ENCODE assay signal across 2 cellular contexts in the genomic region with DNA sequence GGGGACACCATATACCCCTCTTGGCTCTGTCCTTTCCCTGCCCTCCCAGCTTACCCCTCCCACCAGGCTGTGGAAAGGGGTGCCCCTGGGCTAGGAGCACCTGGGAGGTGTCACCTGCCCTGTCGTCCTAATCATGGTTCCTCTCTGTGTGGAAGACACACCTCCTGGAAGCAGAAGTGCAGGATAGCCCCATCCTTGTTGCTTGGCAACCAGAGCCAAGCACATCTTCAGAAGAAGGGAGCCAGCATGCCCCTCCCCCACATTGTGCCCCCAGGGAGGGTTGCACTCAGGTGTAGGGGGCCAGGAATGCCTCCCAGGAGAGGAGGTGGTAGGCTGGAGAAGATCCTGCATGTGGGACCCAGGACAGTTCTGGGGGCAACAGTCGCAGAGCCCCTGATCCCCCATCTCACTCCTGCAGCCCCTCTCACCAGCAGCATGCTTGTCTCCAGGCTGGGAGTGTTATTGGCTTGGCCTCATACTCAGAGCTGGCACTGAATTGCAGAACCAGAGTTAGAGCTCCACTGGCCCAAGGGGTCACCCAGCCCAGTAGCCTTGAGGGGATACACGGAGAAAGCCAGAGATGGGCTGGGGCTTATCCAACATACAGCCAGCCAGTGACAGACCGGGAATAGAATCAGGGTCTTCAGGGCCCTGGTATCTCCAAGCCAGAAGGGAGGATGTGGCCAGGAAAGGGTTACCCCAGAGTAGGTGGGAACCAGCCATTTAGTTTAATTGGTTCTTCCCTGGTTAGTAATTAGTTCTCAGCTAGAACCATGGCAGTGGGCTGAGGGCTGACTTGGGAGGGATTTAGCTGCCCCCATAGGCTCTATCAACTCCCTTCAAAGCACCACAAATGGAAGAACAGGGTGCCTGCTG.
TF ChIP-seq lines count a peak whose summit lies in the region.

No MANE protein-coding gene starts in this region.

TF ChIP-seq in IMR-90, 13 proteins besides CTCF, POLR2A, EP300 and RAD21:
- no peak for TF ChIP-seq NFE2L2 (IDR thresholded peaks at IDR 0.05; ENCODE audit: low read depth, low read length)
- TF ChIP-seq CEBPB (IDR thresholded peaks at IDR 0.05; ENCODE audit: low read depth, low read length): no peak
- TF ChIP-seq CHD1 (IDR thresholded peaks at IDR 0.05; ENCODE audit: low read depth, low read length): no peak
- TF ChIP-seq MAFK (IDR thresholded peaks at IDR 0.05; ENCODE audit: low read depth, low read length): no peak
- no peak for TF ChIP-seq RCOR1 (IDR thresholded peaks at IDR 0.05; ENCODE audit: insufficient replicate concordance, low read length)
- TF ChIP-seq RFX5 (IDR thresholded peaks at IDR 0.05; ENCODE audit: low read depth, low read length): no peak
- no peak for TF ChIP-seq BHLHE40 (IDR thresholded peaks at IDR 0.05; ENCODE audit: low read depth, low read length)
- no peak for TF ChIP-seq MAZ (IDR thresholded peaks at IDR 0.05; ENCODE audit: borderline replicate concordance, low read depth, low read length)
- no peak for TF ChIP-seq MXI1 (IDR thresholded peaks at IDR 0.05; ENCODE audit: borderline replicate concordance, low read depth, low read length)
- TF ChIP-seq SMC3 (IDR thresholded peaks at IDR 0.05; ENCODE audit: low read depth, low read length): no peak
- TF ChIP-seq, protein P1, sequence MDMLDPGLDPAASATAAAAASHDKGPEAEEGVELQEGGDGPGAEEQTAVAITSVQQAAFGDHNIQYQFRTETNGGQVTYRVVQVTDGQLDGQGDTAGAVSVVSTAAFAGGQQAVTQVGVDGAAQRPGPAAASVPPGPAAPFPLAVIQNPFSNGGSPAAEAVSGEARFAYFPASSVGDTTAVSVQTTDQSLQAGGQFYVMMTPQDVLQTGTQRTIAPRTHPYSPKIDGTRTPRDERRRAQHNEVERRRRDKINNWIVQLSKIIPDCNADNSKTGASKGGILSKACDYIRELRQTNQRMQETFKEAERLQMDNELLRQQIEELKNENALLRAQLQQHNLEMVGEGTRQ (IDR thresholded peaks at IDR 0.05; ENCODE audit: low read depth, low read length): no peak
- TF ChIP-seq FOS (IDR thresholded peaks at IDR 0.05; ENCODE audit: low read depth, low read length): no peak
- TF ChIP-seq, protein P2, sequence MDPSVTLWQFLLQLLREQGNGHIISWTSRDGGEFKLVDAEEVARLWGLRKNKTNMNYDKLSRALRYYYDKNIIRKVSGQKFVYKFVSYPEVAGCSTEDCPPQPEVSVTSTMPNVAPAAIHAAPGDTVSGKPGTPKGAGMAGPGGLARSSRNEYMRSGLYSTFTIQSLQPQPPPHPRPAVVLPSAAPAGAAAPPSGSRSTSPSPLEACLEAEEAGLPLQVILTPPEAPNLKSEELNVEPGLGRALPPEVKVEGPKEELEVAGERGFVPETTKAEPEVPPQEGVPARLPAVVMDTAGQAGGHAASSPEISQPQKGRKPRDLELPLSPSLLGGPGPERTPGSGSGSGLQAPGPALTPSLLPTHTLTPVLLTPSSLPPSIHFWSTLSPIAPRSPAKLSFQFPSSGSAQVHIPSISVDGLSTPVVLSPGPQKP (IDR thresholded peaks at IDR 0.05; ENCODE audit: borderline replicate concordance, low read depth, low read length): no peak
TF ChIP-seq in IMR-90: peak in this region for 0.

TF ChIP-seq in H1, 55 proteins besides CTCF, POLR2A, EP300 and RAD21:
- TF ChIP-seq CEBPB (IDR thresholded peaks at IDR 0.05; ENCODE audit: low read depth, low read length): no peak
- TF ChIP-seq, protein P1 (IDR thresholded peaks at IDR 0.05; ENCODE audit: low read length): no peak
- no peak for TF ChIP-seq CBX8 (IDR thresholded peaks at IDR 0.05; ENCODE audit: borderline replicate concordance, low read depth, low read length)
- TF ChIP-seq, protein P3, sequence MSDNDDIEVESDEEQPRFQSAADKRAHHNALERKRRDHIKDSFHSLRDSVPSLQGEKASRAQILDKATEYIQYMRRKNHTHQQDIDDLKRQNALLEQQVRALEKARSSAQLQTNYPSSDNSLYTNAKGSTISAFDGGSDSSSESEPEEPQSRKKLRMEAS (IDR thresholded peaks at IDR 0.05): no peak
